28 cellular contexts compared by ENCODE assay signal in genomic region chrX:125953769-125954168, GRCh38.
"Had no signal": no experiment of that assay in that cellular context is flagged by ENCODE, and none has a peak within 500 bp of the region (broad histone marks: within the 10 kb centered on the region; RNA-seq: fewer than 3 reads in every experiment).

No MANE protein-coding gene starts in this region.

- H3K36me3 ChIP-seq: adrenal gland, gastroesophageal sphincter, thoracic aorta had no signal

- H3K9me3 ChIP-seq: adrenal gland, gastroesophageal sphincter, thoracic aorta had no signal

- H3K27ac ChIP-seq: adrenal gland, coronary artery, dorsolateral prefrontal cortex, gastroesophageal sphincter, thoracic aorta had no signal

- H3K4me3 ChIP-seq: adrenal gland, coronary artery, dorsolateral prefrontal cortex, gastroesophageal sphincter, thoracic aorta had no signal

- DNase-seq: activated CD4-positive, alpha-beta memory T cell treated with anti-CD3 and anti-CD28 coated beads for 36 hours; activated CD4-positive, alpha-beta T cell treated with anti-CD3 and anti-CD28 coated beads, Interleukin-2, amount 10 ng/mL, durations not matched to agents 24 days and 14 days; activated CD4-positive, CD25-positive, alpha-beta regulatory T cell treated with anti-CD3 and anti-CD28 coated beads, Interleukin-2, amount 50 U/mL, for 72 hours; activated CD8-positive, alpha-beta memory T cell treated with anti-CD3 and anti-CD28 coated beads, Interleukin-2, amount 50 U/mL, for 4 hours; activated effector memory CD4-positive, alpha-beta T cell treated with anti-CD3 and anti-CD28 coated beads, Interleukin-2, amount 50 U/mL, for 16 hours; activated naive CD4-positive, alpha-beta T cell treated with anti-CD3 and anti-CD28 coated beads for 36 hours; activated naive CD8-positive, alpha-beta T cell treated with anti-CD3 and anti-CD28 coated beads for 36 hours; activated T-cell treated with anti-CD3 and anti-CD28 coated beads, Interleukin-2, amount 50 U/mL, for 1 hour; adrenal gland; aorta; dorsolateral prefrontal cortex; effector memory CD4-positive, alpha-beta T cell; erythroblast; hippocampal formation; left colon; midbrain; naive thymus-derived CD8-positive, alpha-beta T cell; occipital lobe; posterior cingulate gyrus; right cardiac atrium; stimulated activated CD4-positive, alpha-beta T cell treated with anti-CD3 and anti-CD28 coated beads, Interleukin-12 subunit alpha, Interleukin-12 subunit beta, amount 100 ng/mL, for 4 hours; stimulated activated CD4-positive, alpha-beta T cell treated with anti-CD3 and anti-CD28 coated beads, Interleukin-4, amount 100 ng/mL, for 1 hour; T-helper 17 cell; T1000; trophoblast cell had no signal

- H3K4me1 ChIP-seq: adrenal gland, gastroesophageal sphincter had no signal

- H3K27me3 ChIP-seq: adrenal gland, gastroesophageal sphincter had no signal
